ENCODE assay signal across 11 cellular contexts in genomic region chr7:158809596-158809995, GRCh38. TPM values are rescaled to one million over a fixed set of nuclear protein-coding genes. Genes with fewer than 3 reads are reported as not detected.
DNase-seq lines count a peak whose midpoint lies in the region; ATAC-seq and TF ChIP-seq lines count a peak whose summit lies in the region.
"Had no signal": no experiment of that assay in that cellular context is flagged by ENCODE, and none has a peak within 500 bp of the region (broad histone marks: within the 10 kb centered on the region; RNA-seq: fewer than 3 reads in every experiment).

No MANE protein-coding gene starts in this region.

- H3K36me3 Mint-ChIP-seq in activated T-helper 17 cell treated with anti-CD3 and anti-CD28 coated beads, Interleukin-2, amount 50 U/mL, for 72 hours (ENCODE audit: low read depth): peaks cover 91% of the 10 kb centered on the region

- H3K4me1 ChIP-seq in A673 (ENCODE audit: insufficient read depth, low read length, poor library complexity, severe bottlenecking): peaks cover 3% of the 10 kb centered on the region

- H3K27me3 ChIP-seq in A673 (replicated peaks; ENCODE audit: insufficient read depth, low read depth, low read length, poor library complexity): no peaks in the 10 kb centered on the region

- H3K9me3 ChIP-seq in A673 (ENCODE audit: low read depth, low read length, poor library complexity, severe bottlenecking): no peaks in the 10 kb centered on the region

- no peak for TF ChIP-seq CTCF in A673 (conservative IDR thresholded peaks at IDR 0.05; ENCODE audit: low read depth, low read length)

- peak overlapping the region; percentile 97 for H3K27ac Mint-ChIP-seq in activated T-helper 17 cell treated with anti-CD3 and anti-CD28 coated beads, Interleukin-2, amount 50 U/mL, for 72 hours

- no peaks in the 10 kb centered on the region for H3K36me3 ChIP-seq in A673 (ENCODE audit: insufficient read depth, low read length, poor library complexity, severe bottlenecking)

- ATAC-seq in GM19043 (IDR thresholded peaks at IDR 0.05; ENCODE audit: low read depth, unreplicated experiment): peak; percentile 84
- peak; percentile 96 for ATAC-seq in HG03095 (IDR thresholded peaks at IDR 0.05; ENCODE audit: unreplicated experiment)
- peak; percentile 42 for ATAC-seq in activated T-helper 17 cell treated with anti-CD3 and anti-CD28 coated beads, Interleukin-2, amount 50 U/mL, for 72 hours (replicated peaks)
- no peak for ATAC-seq in left lobe of liver

- peak overlapping the region; percentile 85 for H3K4me3 Mint-ChIP-seq in activated T-helper 17 cell treated with anti-CD3 and anti-CD28 coated beads, Interleukin-2, amount 50 U/mL, for 72 hours
- H3K4me3 Mint-ChIP-seq: nephron had no signal

- no peaks in the 10 kb centered on the region for H3K27me3 Mint-ChIP-seq in activated T-helper 17 cell treated with anti-CD3 and anti-CD28 coated beads, Interleukin-2, amount 50 U/mL, for 72 hours

- peaks cover 4% of the 10 kb centered on the region for H3K9me3 Mint-ChIP-seq in activated T-helper 17 cell treated with anti-CD3 and anti-CD28 coated beads, Interleukin-2, amount 50 U/mL, for 72 hours
- H3K9me3 Mint-ChIP-seq: nephron had no signal

- CTCF ChIA-PET in A673 (lab: Charles Lee): no interaction called here

- peak; percentile 40 for DNase-seq in A172 (ENCODE audit: low spot score)
- DNase-seq in left lobe of liver (ENCODE audit: low spot score): no peak
- DNase-seq in A673 (ENCODE audit: low spot score): no peak
- no peak for DNase-seq in NCI-H2081 treated with DMSO at 0.1 percent for 48 hours (lab: John Stamatoyannopoulos, UW)
- no peak for DNase-seq in globus pallidus (ENCODE audit: low spot score)
- DNase-seq: central memory CD4-positive, alpha-beta T cell; NCI-H510A had no signal

- no TSS peak for BruUV-seq in A673 (replicated peaks; lab: Mats Ljungman, UMichigan)

- intact Hi-C loops in A673 (cut with micrococcal nuclease; ENCODE audit: unreplicated experiment): no loop called here

- no peak overlapping the region for H3K27ac ChIP-seq in A673 (ENCODE audit: low read depth, low read length, poor library complexity, severe bottlenecking)

- H3K4me3 ChIP-seq in A673 (ENCODE audit: low read depth, low read length, poor library complexity, severe bottlenecking): no peak overlapping the region

- POLR2A ChIA-PET in A673 (lab: Charles Lee; ENCODE audit: low non-redundant PET): no interaction called here

- peaks cover 52% of the 10 kb centered on the region for H3K4me1 Mint-ChIP-seq in activated T-helper 17 cell treated with anti-CD3 and anti-CD28 coated beads, Interleukin-2, amount 50 U/mL, for 72 hours

RNA-seq across cellular contexts. Expression of gene ESYT2, which starts 19.7 kb away (rescaled TPM):
- 48.4 and 50.1 TPM in 2 replicates for total RNA-seq in A172 (2014; rRNA removed; shearing (Covaris generic))
- 100 to 1,000 TPM in 1 of 2 donors, 10 to 100 TPM in 1; 63.0 to 119 TPM for total RNA-seq in activated T-helper 17 cell treated with anti-CD3 and anti-CD28 coated beads, Interleukin-2, amount 50 U/mL, for 72 hours
- total RNA-seq in left lobe of liver (19.6 TPM), A673 (2021) (33.3 and 37.5 TPM in 2 replicates)

RNA-seq across cellular contexts. Expression of gene DYNC2I1, which starts 46.8 kb away (rescaled TPM):
- 3.9 and 9.6 TPM in 2 replicates for total RNA-seq in A172 (2014; rRNA removed; shearing (Covaris generic))
- total RNA-seq in activated T-helper 17 cell treated with anti-CD3 and anti-CD28 coated beads, Interleukin-2, amount 50 U/mL, for 72 hours: 10 to 100 TPM; 13.5 to 41.1 TPM
- total RNA-seq in left lobe of liver: 6.7 TPM
- 20.1 and 20.7 TPM in 2 replicates for total RNA-seq in A673 (2021)
